In the genomic region with DNA sequence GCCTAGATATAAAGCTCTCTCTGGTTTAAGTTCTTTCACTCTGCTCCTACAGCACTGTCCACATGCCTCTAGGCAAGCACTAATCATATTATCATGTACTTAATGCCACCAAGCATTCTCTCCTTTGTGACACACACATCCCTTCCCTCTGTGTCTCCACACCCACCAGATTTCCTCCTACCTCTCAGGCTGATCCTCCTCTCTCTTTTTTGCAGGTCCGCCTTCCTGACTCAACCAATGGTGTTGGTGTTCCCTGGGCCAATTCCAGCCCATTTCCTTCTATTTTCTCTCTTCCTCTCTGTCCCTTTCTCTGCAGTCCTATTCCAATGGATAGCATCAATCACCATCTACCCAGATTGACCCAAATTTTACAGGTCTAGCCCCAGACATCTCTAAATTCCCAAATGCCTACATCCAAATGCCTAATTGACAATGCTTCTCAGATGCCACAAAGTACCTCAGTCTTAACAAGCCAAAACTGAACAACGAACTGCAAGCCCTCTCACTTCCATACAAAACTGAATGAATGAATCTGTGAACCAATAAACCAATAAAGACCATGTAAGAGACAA, we compare ENCODE assay signal across 9 cellular contexts. TPM values are rescaled to one million over a fixed set of nuclear protein-coding genes. Genes with fewer than 3 reads are reported as not detected.
DNase-seq lines count a peak whose midpoint lies in the region; ATAC-seq and TF ChIP-seq lines count a peak whose summit lies in the region.
"Had no signal": no experiment of that assay in that cellular context is flagged by ENCODE, and none has a peak within 500 bp of the region (broad histone marks: within the 10 kb centered on the region; RNA-seq: fewer than 3 reads in every experiment).

No MANE protein-coding gene starts in this region.

- intact Hi-C loops in testis (cut with DNase I; ENCODE audit: low total_unique reads): no loop called here

- H3K36me3 ChIP-seq in testis (ENCODE audit: low read depth, missing control alignments): no peaks in the 10 kb centered on the region

- H3K4me1 ChIP-seq in testis: no peaks in the 10 kb centered on the region

- no peak overlapping the region for H3K27ac Mint-ChIP-seq in activated naive CD8-positive, alpha-beta T cell treated with anti-CD3 and anti-CD28 coated beads, Interleukin-2, amount 10 ng/mL, durations not matched to agents 7 days and 5 days

- H3K27me3 ChIP-seq in testis: no peaks in the 10 kb centered on the region

- ATAC-seq in GM18870 (IDR thresholded peaks at IDR 0.05; ENCODE audit: unreplicated experiment): peak; percentile 2
- no peak for ATAC-seq in activated naive CD8-positive, alpha-beta T cell treated with anti-CD3 and anti-CD28 coated beads, Interleukin-2, amount 10 ng/mL, durations not matched to agents 7 days and 5 days (ENCODE audit: low read depth)

- in situ Hi-C loops in ACHN (cut with HindIII; ENCODE audit: low pct_ligation_motif_present, low pct_unique_long_range_greater_than_20kb, low sequenced_read_pairs): no loop called here

- H3K27me3 Mint-ChIP-seq in activated naive CD8-positive, alpha-beta T cell treated with anti-CD3 and anti-CD28 coated beads, Interleukin-2, amount 10 ng/mL, durations not matched to agents 7 days and 5 days: peaks cover 34% of the 10 kb centered on the region

- peak overlapping the region; percentile 57 to 63 for H3K4me3 ChIP-seq in testis

- peak overlapping the region; percentile 83 for H3K4me3 Mint-ChIP-seq in activated naive CD8-positive, alpha-beta T cell treated with anti-CD3 and anti-CD28 coated beads, Interleukin-2, amount 10 ng/mL, durations not matched to agents 7 days and 5 days

- H3K36me3 Mint-ChIP-seq in activated naive CD8-positive, alpha-beta T cell treated with anti-CD3 and anti-CD28 coated beads, Interleukin-2, amount 10 ng/mL, durations not matched to agents 7 days and 5 days: no peaks in the 10 kb centered on the region

- peak; percentile 30 for DNase-seq in ACHN
- DNase-seq in HK-2 (ENCODE audit: unreplicated experiment): peak; percentile 45
- no peak for DNase-seq in activated naive CD8-positive, alpha-beta T cell treated with anti-CD3 and anti-CD28 coated beads, Interleukin-2, amount 10 ng/mL, durations not matched to agents 7 days and 5 days
- peak; percentile 31 for DNase-seq in iPS-NIHi11 (ENCODE audit: low spot score)
- DNase-seq in testis: no peak
- no peak for DNase-seq in cerebellum (ENCODE audit: low spot score)
- no peak for DNase-seq in ureter (ENCODE audit: low spot score)

- WGBS in testis, 2 donors: 46 to 51% methylated on average over 2 of the region's 2 CpGs

- POLR2A ChIA-PET in activated naive CD8-positive, alpha-beta T cell treated with anti-CD3 and anti-CD28 coated beads, Interleukin-2, amount 10 ng/mL, durations not matched to agents 7 days and 5 days (lab: Charles Lee): interaction anchor here (0.9 kb wide), 1 partner anchor 563 kb away, joined by 3 read pairs; no protein-coding TSS in a partner anchor

- TF ChIP-seq CTCF in testis (IDR thresholded peaks at IDR 0.05): no peak

- peak overlapping the region; percentile 5 to 50 for H3K27ac ChIP-seq in testis

- H3K4me1 Mint-ChIP-seq in activated naive CD8-positive, alpha-beta T cell treated with anti-CD3 and anti-CD28 coated beads, Interleukin-2, amount 10 ng/mL, durations not matched to agents 7 days and 5 days: peaks cover 15% of the 10 kb centered on the region

- no peaks in the 10 kb centered on the region for H3K9me3 Mint-ChIP-seq in activated naive CD8-positive, alpha-beta T cell treated with anti-CD3 and anti-CD28 coated beads, Interleukin-2, amount 10 ng/mL, durations not matched to agents 7 days and 5 days

- no peak for TF ChIP-seq POLR2A in testis (IDR thresholded peaks at IDR 0.05)

- H3K9me3 ChIP-seq in testis: no peaks in the 10 kb centered on the region

RNA-seq across cellular contexts. Expression of a gene that starts 0.5 kb away (rescaled TPM):
- total RNA-seq in activated naive CD8-positive, alpha-beta T cell treated with anti-CD3 and anti-CD28 coated beads, Interleukin-2, amount 10 ng/mL, durations not matched to agents 7 days and 5 days: 1 to 10 TPM in 1 of 2 experiments, under 1 TPM in 1; 0.91 to 1.1 TPM
- 1 to 10 TPM; 4.2 to 4.5 TPM for total RNA-seq in testis
- polyA plus RNA-seq in testis (ENCODE audit: insufficient read depth, low read depth, low replicate concordance): 2.7 TPM
- 7.8 TPM for total RNA-seq in cerebellum
- total RNA-seq in ureter: 9.6 TPM

RNA-seq across cellular contexts. Expression of a gene that starts 4.9 kb away (rescaled TPM):
- total RNA-seq in activated naive CD8-positive, alpha-beta T cell treated with anti-CD3 and anti-CD28 coated beads, Interleukin-2, amount 10 ng/mL, durations not matched to agents 7 days and 5 days: not detected
- total RNA-seq in testis: not detected
- polyA plus RNA-seq in testis (ENCODE audit: insufficient read depth, low read depth, low replicate concordance): not detected
- total RNA-seq in cerebellum: not detected
- total RNA-seq in ureter: not detected
- total RNA-seq: left cardiac atrium had no signal

RNA-seq across cellular contexts. Expression of a gene that starts 33.4 kb away (rescaled TPM):
- not detected for total RNA-seq in activated naive CD8-positive, alpha-beta T cell treated with anti-CD3 and anti-CD28 coated beads, Interleukin-2, amount 10 ng/mL, durations not matched to agents 7 days and 5 days
- total RNA-seq in testis (1 to 10 TPM; 2.8 to 3.2 TPM), cerebellum (4.8 TPM), ureter (1.0 TPM)
- not detected for polyA plus RNA-seq in testis (ENCODE audit: insufficient read depth, low read depth, low replicate concordance)
- total RNA-seq: left cardiac atrium had no signal

RNA-seq across cellular contexts. Expression of a gene that starts 49.3 kb away (rescaled TPM):
- total RNA-seq in activated naive CD8-positive, alpha-beta T cell treated with anti-CD3 and anti-CD28 coated beads, Interleukin-2, amount 10 ng/mL, durations not matched to agents 7 days and 5 days: not detected
- total RNA-seq in testis (not detected), cerebellum (not detected), ureter (not detected)
- polyA plus RNA-seq in testis (ENCODE audit: insufficient read depth, low read depth, low replicate concordance): not detected
- total RNA-seq: left cardiac atrium had no signal

Comparison
In these comparisons a context has a peak if more than half of its experiments do, and no peak if none do; other contexts are left out.
1. DNase-seq: peak in ACHN (single experiment), HK-2 (single experiment) and iPS-NIHi11 (single experiment); none in activated naive CD8-positive, alpha-beta T cell treated with anti-CD3 and anti-CD28 coated beads, Interleukin-2, amount 10 ng/mL, durations not matched to agents 7 days and 5 days (single experiment), testis (single experiment), cerebellum (single experiment) and ureter (single experiment).